ENCODE assay signal across 8 cellular contexts in the genomic region with DNA sequence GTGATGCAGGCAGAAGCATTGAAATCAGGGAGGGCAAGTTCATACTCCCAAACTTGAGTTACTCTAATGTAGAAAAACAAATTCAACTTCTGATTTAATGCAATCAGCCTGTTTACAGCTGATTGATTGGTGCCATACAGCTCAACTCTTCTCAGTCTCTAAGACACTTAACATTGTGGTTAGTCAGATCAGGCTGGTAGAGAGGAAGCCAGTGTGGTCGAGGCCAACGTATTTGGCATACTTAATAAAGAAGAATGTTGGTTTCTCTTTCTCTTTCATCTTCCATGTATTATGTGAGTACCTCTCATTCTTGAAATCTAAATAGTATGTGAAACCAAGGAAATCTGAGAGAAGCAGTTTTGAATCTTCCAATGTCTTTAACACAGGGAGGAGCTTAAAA.
DNase-seq lines count a peak whose midpoint lies in the region; ATAC-seq and TF ChIP-seq lines count a peak whose summit lies in the region.

No MANE protein-coding gene starts in this region.

- peak overlapping the region; percentile 32 for H3K27ac Mint-ChIP-seq in activated naive CD8-positive, alpha-beta T cell treated with anti-CD3 and anti-CD28 coated beads for 36 hours
- no peak overlapping the region for H3K27ac Mint-ChIP-seq in mesothelial cell of epicardium

- intact Hi-C loops in tibial artery (cut with DNase I; ENCODE audit: low total_unique reads) = no loop called here

- peaks cover 23% of the 10 kb centered on the region for H3K4me1 Mint-ChIP-seq in activated naive CD8-positive, alpha-beta T cell treated with anti-CD3 and anti-CD28 coated beads for 36 hours
- H3K4me1 Mint-ChIP-seq in mesothelial cell of epicardium = peaks cover 7% of the 10 kb centered on the region

- H3K4me3 ChIP-seq in tibial artery = no peak overlapping the region

- H3K36me3 ChIP-seq in tibial artery = no peaks in the 10 kb centered on the region

- TF ChIP-seq CTCF in mesothelial cell of epicardium (IDR thresholded peaks at IDR 0.05; ENCODE audit: unreplicated experiment) (no peak), tibial artery (IDR thresholded peaks at IDR 0.05) (no peak)

- H3K4me1 ChIP-seq in tibial artery = no peaks in the 10 kb centered on the region

- no peaks in the 10 kb centered on the region for H3K9me3 Mint-ChIP-seq in activated naive CD8-positive, alpha-beta T cell treated with anti-CD3 and anti-CD28 coated beads for 36 hours
- H3K9me3 Mint-ChIP-seq in mesothelial cell of epicardium = peaks cover 4% of the 10 kb centered on the region

- no peaks in the 10 kb centered on the region for H3K9me3 ChIP-seq in tibial artery

- ATAC-seq in GM18502 (IDR thresholded peaks at IDR 0.05; ENCODE audit: poor library complexity, unreplicated experiment) (peak; percentile 95), HG02678 (IDR thresholded peaks at IDR 0.05; ENCODE audit: unreplicated experiment) (peak; percentile 100)

- peak overlapping the region; percentile 36 for H3K4me3 Mint-ChIP-seq in activated naive CD8-positive, alpha-beta T cell treated with anti-CD3 and anti-CD28 coated beads for 36 hours
- no peak overlapping the region for H3K4me3 Mint-ChIP-seq in mesothelial cell of epicardium

- no peaks in the 10 kb centered on the region for H3K36me3 Mint-ChIP-seq in activated naive CD8-positive, alpha-beta T cell treated with anti-CD3 and anti-CD28 coated beads for 36 hours
- H3K36me3 Mint-ChIP-seq in mesothelial cell of epicardium = no peaks in the 10 kb centered on the region

- DNase-seq in NOMO-1 treated with dmso at 0.1 percent for 144 hours (lab: John Stamatoyannopoulos, UW; ENCODE audit: unreplicated experiment) (peak; percentile 32), mesothelial cell of epicardium (ENCODE audit: low spot score in 2 of 2, unreplicated experiment in 2 of 2) (no peak), amygdala (lab: John Stamatoyannopoulos, UW) (no peak), tibial artery (no peak)
- peak; percentile 47 for DNase-seq in activated naive CD8-positive, alpha-beta T cell treated with anti-CD3 and anti-CD28 coated beads for 36 hours
- peak; percentile 20 to 37 for DNase-seq in stimulated activated CD8-positive, alpha-beta memory T cell treated with anti-CD3 and anti-CD28 coated beads, Interleukin-4, amount 100 ng/mL, for 4 hours (ENCODE audit: low read depth in 2 of 2, low spot score in 1 of 2)

- no peaks in the 10 kb centered on the region for H3K27me3 ChIP-seq in tibial artery

- no peaks in the 10 kb centered on the region for H3K27me3 Mint-ChIP-seq in activated naive CD8-positive, alpha-beta T cell treated with anti-CD3 and anti-CD28 coated beads for 36 hours
- H3K27me3 Mint-ChIP-seq in mesothelial cell of epicardium (ENCODE audit: low read depth) = no peaks in the 10 kb centered on the region

- no peak overlapping the region for H3K27ac ChIP-seq in tibial artery

Comparison
In these comparisons a context has a peak if more than half of its experiments do, and no peak if none do; other contexts are left out.
1. DNase-seq: peak in NOMO-1 treated with dmso at 0.1 percent for 144 hours (single experiment), activated naive CD8-positive, alpha-beta T cell treated with anti-CD3 and anti-CD28 coated beads for 36 hours (single experiment) and stimulated activated CD8-positive, alpha-beta memory T cell treated with anti-CD3 and anti-CD28 coated beads, Interleukin-4, amount 100 ng/mL, for 4 hours (2 of 2); none in mesothelial cell of epicardium (0 of 2), amygdala (0 of 56) and tibial artery (0 of 2).